In the genomic region with DNA sequence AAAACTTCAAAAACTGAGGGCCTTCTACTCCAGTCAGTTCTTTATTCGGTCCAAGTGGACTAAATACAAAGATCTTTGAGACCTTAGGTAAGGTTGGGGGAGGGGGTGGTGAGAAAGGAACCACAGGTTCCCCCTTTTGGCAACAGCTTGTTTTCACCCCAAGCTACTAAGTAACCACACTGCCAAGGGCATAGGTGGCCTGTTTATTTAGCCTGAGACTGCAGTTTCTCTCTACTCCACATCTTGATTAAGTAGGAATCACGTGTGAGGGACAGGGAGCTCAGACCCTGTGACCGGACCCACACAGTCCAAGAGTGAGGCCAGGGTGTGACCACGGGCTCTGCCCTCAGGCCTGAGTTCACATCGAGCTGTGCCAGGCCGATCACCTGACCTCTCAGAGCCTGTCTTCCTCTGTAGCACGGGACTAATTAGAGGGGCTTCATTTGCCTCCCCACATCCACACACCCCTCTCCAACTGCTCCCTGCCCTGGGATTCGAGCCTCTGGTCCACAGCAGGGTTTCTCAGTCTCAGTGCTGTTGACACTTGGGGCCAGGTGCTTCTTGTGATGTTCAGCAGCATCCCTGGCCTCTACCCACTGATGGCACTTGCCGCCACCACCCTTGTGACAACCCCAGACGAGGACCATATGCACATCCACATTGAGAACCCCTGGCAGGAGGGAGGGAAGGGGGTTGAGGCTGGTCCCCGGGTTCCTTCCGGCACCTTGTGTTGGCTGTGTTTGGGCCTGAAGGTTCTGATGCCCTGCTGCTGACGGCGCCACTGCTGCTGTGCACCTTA, we compare ENCODE assay signal across 1 cellular context.
TF ChIP-seq lines count a peak whose summit lies in the region.

No MANE protein-coding gene starts in this region.

TF ChIP-seq in K562, 482 proteins besides CTCF, POLR2A, EP300 and RAD21 (continues in another document):
- TF ChIP-seq ZBTB1 (CRISPR knock-in tag; IDR thresholded peaks at IDR 0.05; ENCODE audit: borderline replicate concordance, low read depth) (no peak), ARID1B (IDR thresholded peaks at IDR 0.05) (no peak), PHF20 (IDR thresholded peaks at IDR 0.05; ENCODE audit: partially characterized antibody) (no peak), TSC22D4 (tag; IDR thresholded peaks at IDR 0.05) (no peak), TAF1 (IDR thresholded peaks at IDR 0.05; ENCODE audit: control insufficient read depth, extremely low read depth, insufficient read depth, low read length, severe bottlenecking) (no peak), ZNF764 (CRISPR knock-in tag; IDR thresholded peaks at IDR 0.05; ENCODE audit: low read depth) (no peak), ZNF766 (CRISPR knock-in tag; conservative IDR thresholded peaks at IDR 0.05) (0 out of 2 replicates have a peak, but pooled peaks have one; percentile 43), NRF1 (conservative IDR thresholded peaks at IDR 0.05 in 1 of 2, IDR thresholded peaks at IDR 0.05 in 1 of 2) (no peak), ZNF174 (CRISPR knock-in tag; IDR thresholded peaks at IDR 0.05) (no peak), THRAP3 (IDR thresholded peaks at IDR 0.05; ENCODE audit: borderline replicate concordance) (no peak), ZKSCAN1 (IDR thresholded peaks at IDR 0.05; ENCODE audit: low read depth, low read length) (no peak), FOXJ2 (tag; IDR thresholded peaks at IDR 0.05) (peak; percentile 68), ELF4 (CRISPR knock-in tag; IDR thresholded peaks at IDR 0.05) (0 out of 2 replicates have a peak, but pooled peaks have one; percentile 38), RBFOX2 (IDR thresholded peaks at IDR 0.05; ENCODE audit: low read depth, low read length) (peak; percentile 50), BMI1 (IDR thresholded peaks at IDR 0.05; ENCODE audit: low read length) (no peak), MAZ (CRISPR knock-in tag; conservative IDR thresholded peaks at IDR 0.05 in 1 of 2, IDR thresholded peaks at IDR 0.05 in 1 of 2) (0 out of 4 replicates have a peak, but pooled peaks of 1 of the 2 experiments have one; percentile 17), SUPT5H (IDR thresholded peaks at IDR 0.05) (peak; percentile 33; the same call in 1 of the 2 replicates), ZFP36 (IDR thresholded peaks at IDR 0.05; ENCODE audit: low read depth, low read length, partially characterized antibody) (peak; percentile 11), E2F3 (CRISPR knock-in tag; IDR thresholded peaks at IDR 0.05) (no peak), POLR2G (IDR thresholded peaks at IDR 0.05; ENCODE audit: low read depth, low read length) (peak; percentile 65; the same call in 1 of the 2 replicates), ZNF311 (CRISPR knock-in tag; IDR thresholded peaks at IDR 0.05) (no peak), KDM1A (IDR thresholded peaks at IDR 0.05) (no peak), ZFX (CRISPR knock-in tag; IDR thresholded peaks at IDR 0.05) (0 out of 2 replicates have a peak, but pooled peaks have one; percentile 2), POLR2AphosphoS2 (IDR thresholded peaks at IDR 0.05; ENCODE audit: low read length) (peak; percentile 53; the same call in 1 of the 2 replicates)
- TF ChIP-seq, protein P1, sequence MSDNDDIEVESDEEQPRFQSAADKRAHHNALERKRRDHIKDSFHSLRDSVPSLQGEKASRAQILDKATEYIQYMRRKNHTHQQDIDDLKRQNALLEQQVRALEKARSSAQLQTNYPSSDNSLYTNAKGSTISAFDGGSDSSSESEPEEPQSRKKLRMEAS (CRISPR knock-in tag; IDR thresholded peaks at IDR 0.05), result peak; percentile 36; the same call in 1 of the 2 replicates
- TF ChIP-seq, protein P2, sequence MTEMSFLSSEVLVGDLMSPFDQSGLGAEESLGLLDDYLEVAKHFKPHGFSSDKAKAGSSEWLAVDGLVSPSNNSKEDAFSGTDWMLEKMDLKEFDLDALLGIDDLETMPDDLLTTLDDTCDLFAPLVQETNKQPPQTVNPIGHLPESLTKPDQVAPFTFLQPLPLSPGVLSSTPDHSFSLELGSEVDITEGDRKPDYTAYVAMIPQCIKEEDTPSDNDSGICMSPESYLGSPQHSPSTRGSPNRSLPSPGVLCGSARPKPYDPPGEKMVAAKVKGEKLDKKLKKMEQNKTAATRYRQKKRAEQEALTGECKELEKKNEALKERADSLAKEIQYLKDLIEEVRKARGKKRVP (CRISPR knock-in tag; IDR thresholded peaks at IDR 0.05), result 0 out of 2 replicates have a peak, but pooled peaks have one; percentile 23
- TF ChIP-seq, protein P3, sequence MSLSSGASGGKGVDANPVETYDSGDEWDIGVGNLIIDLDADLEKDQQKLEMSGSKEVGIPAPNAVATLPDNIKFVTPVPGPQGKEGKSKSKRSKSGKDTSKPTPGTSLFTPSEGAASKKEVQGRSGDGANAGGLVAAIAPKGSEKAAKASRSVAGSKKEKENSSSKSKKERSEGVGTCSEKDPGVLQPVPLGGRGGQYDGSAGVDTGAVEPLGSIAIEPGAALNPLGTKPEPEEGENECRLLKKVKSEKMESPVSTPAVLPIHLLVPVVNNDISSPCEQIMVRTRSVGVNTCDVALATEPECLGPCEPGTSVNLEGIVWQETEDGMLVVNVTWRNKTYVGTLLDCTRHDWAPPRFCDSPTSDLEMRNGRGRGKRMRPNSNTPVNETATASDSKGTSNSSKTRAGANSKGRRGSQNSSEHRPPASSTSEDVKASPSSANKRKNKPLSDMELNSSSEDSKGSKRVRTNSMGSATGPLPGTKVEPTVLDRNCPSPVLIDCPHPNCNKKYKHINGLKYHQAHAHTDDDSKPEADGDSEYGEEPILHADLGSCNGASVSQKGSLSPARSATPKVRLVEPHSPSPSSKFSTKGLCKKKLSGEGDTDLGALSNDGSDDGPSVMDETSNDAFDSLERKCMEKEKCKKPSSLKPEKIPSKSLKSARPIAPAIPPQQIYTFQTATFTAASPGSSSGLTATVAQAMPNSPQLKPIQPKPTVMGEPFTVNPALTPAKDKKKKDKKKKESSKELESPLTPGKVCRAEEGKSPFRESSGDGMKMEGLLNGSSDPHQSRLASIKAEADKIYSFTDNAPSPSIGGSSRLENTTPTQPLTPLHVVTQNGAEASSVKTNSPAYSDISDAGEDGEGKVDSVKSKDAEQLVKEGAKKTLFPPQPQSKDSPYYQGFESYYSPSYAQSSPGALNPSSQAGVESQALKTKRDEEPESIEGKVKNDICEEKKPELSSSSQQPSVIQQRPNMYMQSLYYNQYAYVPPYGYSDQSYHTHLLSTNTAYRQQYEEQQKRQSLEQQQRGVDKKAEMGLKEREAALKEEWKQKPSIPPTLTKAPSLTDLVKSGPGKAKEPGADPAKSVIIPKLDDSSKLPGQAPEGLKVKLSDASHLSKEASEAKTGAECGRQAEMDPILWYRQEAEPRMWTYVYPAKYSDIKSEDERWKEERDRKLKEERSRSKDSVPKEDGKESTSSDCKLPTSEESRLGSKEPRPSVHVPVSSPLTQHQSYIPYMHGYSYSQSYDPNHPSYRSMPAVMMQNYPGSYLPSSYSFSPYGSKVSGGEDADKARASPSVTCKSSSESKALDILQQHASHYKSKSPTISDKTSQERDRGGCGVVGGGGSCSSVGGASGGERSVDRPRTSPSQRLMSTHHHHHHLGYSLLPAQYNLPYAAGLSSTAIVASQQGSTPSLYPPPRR (CRISPR knock-in tag; IDR thresholded peaks at IDR 0.05; ENCODE audit: borderline replicate concordance), result no peak
- TF ChIP-seq, protein P4, sequence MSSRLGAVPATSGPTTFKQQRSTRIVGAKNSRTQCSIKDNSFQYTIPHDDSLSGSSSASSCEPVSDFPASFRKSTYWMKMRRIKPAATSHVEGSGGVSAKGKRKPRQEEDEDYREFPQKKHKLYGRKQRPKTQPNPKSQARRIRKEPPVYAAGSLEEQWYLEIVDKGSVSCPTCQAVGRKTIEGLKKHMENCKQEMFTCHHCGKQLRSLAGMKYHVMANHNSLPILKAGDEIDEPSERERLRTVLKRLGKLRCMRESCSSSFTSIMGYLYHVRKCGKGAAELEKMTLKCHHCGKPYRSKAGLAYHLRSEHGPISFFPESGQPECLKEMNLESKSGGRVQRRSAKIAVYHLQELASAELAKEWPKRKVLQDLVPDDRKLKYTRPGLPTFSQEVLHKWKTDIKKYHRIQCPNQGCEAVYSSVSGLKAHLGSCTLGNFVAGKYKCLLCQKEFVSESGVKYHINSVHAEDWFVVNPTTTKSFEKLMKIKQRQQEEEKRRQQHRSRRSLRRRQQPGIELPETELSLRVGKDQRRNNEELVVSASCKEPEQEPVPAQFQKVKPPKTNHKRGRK (tag; IDR thresholded peaks at IDR 0.05), result no peak
- TF ChIP-seq, protein P5, sequence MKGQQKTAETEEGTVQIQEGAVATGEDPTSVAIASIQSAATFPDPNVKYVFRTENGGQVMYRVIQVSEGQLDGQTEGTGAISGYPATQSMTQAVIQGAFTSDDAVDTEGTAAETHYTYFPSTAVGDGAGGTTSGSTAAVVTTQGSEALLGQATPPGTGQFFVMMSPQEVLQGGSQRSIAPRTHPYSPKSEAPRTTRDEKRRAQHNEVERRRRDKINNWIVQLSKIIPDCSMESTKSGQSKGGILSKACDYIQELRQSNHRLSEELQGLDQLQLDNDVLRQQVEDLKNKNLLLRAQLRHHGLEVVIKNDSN (CRISPR knock-in tag; IDR thresholded peaks at IDR 0.05), result peak; percentile 75
- TF ChIP-seq, protein P6, sequence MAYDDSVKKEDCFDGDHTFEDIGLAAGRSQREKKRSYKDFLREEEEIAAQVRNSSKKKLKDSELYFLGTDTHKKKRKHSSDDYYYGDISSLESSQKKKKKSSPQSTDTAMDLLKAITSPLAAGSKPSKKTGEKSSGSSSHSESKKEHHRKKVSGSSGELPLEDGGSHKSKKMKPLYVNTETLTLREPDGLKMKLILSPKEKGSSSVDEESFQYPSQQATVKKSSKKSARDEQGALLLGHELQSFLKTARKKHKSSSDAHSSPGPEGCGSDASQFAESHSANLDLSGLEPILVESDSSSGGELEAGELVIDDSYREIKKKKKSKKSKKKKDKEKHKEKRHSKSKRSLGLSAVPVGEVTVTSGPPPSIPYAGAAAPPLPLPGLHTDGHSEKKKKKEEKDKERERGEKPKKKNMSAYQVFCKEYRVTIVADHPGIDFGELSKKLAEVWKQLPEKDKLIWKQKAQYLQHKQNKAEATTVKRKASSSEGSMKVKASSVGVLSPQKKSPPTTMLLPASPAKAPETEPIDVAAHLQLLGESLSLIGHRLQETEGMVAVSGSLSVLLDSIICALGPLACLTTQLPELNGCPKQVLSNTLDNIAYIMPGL (CRISPR knock-in tag; IDR thresholded peaks at IDR 0.05), result 0 out of 2 replicates have a peak, but pooled peaks have one; percentile 59
- TF ChIP-seq, protein P7, sequence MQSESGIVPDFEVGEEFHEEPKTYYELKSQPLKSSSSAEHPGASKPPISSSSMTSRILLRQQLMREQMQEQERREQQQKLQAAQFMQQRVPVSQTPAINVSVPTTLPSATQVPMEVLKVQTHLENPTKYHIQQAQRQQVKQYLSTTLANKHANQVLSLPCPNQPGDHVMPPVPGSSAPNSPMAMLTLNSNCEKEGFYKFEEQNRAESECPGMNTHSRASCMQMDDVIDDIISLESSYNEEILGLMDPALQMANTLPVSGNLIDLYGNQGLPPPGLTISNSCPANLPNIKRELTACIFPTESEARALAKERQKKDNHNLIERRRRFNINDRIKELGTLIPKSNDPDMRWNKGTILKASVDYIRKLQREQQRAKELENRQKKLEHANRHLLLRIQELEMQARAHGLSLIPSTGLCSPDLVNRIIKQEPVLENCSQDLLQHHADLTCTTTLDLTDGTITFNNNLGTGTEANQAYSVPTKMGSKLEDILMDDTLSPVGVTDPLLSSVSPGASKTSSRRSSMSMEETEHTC (IDR thresholded peaks at IDR 0.05), result 0 out of 2 replicates have a peak, but pooled peaks have one; percentile 17
- TF ChIP-seq, protein P8, sequence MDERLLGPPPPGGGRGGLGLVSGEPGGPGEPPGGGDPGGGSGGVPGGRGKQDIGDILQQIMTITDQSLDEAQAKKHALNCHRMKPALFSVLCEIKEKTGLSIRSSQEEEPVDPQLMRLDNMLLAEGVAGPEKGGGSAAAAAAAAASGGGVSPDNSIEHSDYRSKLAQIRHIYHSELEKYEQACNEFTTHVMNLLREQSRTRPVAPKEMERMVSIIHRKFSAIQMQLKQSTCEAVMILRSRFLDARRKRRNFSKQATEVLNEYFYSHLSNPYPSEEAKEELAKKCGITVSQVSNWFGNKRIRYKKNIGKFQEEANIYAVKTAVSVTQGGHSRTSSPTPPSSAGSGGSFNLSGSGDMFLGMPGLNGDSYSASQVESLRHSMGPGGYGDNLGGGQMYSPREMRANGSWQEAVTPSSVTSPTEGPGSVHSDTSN (CRISPR knock-in tag; IDR thresholded peaks at IDR 0.05; ENCODE audit: low read depth), result no peak
- TF ChIP-seq, protein P8 (tag; conservative IDR thresholded peaks at IDR 0.05; ENCODE audit: low read depth), result no peak
- TF ChIP-seq, protein P9, sequence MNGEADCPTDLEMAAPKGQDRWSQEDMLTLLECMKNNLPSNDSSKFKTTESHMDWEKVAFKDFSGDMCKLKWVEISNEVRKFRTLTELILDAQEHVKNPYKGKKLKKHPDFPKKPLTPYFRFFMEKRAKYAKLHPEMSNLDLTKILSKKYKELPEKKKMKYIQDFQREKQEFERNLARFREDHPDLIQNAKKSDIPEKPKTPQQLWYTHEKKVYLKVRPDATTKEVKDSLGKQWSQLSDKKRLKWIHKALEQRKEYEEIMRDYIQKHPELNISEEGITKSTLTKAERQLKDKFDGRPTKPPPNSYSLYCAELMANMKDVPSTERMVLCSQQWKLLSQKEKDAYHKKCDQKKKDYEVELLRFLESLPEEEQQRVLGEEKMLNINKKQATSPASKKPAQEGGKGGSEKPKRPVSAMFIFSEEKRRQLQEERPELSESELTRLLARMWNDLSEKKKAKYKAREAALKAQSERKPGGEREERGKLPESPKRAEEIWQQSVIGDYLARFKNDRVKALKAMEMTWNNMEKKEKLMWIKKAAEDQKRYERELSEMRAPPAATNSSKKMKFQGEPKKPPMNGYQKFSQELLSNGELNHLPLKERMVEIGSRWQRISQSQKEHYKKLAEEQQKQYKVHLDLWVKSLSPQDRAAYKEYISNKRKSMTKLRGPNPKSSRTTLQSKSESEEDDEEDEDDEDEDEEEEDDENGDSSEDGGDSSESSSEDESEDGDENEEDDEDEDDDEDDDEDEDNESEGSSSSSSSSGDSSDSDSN (IDR thresholded peaks at IDR 0.05; ENCODE audit: borderline replicate concordance in 1 of 2, low read depth in 2 of 2, low read length in 2 of 2), result no peak
- TF ChIP-seq, protein P10, sequence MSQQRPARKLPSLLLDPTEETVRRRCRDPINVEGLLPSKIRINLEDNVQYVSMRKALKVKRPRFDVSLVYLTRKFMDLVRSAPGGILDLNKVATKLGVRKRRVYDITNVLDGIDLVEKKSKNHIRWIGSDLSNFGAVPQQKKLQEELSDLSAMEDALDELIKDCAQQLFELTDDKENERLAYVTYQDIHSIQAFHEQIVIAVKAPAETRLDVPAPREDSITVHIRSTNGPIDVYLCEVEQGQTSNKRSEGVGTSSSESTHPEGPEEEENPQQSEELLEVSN (IDR thresholded peaks at IDR 0.05; ENCODE audit: borderline replicate concordance in 1 of 2, extremely low read depth in 1 of 2, insufficient read depth in 1 of 2, insufficient read length in 1 of 2, low read depth in 1 of 2, low read length in 1 of 2, poor library complexity in 1 of 2, severe bottlenecking in 1 of 2), result peak in 1 of 2 experiments; percentile 19
